ENCODE assay signal across 10 cellular contexts in the genomic region with DNA sequence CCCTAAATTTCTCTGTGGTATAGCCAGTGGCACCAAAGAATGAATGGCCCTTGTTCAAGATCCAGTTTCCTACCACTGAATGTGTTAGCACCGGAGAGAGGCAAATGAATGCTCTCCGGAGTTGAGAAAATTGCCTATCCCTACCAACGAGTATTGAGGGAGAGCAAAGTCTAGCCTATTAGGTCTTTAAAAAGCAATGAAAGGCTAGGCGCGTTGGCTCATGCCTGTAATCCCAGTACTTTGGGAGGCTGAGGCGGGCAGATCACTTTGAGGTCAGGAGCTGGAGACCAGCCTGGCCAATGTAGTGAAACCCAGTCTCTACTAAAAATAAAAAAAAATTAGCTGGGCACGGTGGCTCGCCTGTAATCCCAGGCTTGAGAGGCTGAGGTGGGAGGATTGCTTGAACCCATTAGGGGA. TPM values are rescaled to one million over a fixed set of nuclear protein-coding genes. Genes with fewer than 3 reads are reported as not detected.
DNase-seq lines count a peak whose midpoint lies in the region; ATAC-seq and TF ChIP-seq lines count a peak whose summit lies in the region.
"Had no signal": no experiment of that assay in that cellular context is flagged by ENCODE, and none has a peak within 500 bp of the region (broad histone marks: within the 10 kb centered on the region; RNA-seq: fewer than 3 reads in every experiment).

No MANE protein-coding gene starts in this region.

- H3K4me1 Mint-ChIP-seq in activated naive CD4-positive, alpha-beta T cell treated with anti-CD3 and anti-CD28 coated beads, Interleukin-2, amount 50 U/mL, for 24 hours = peaks cover 14% of the 10 kb centered on the region
- peaks cover 5% of the 10 kb centered on the region for H3K4me1 Mint-ChIP-seq in activated CD4-positive, alpha-beta memory T cell treated with anti-CD3 and anti-CD28 coated beads for 36 hours (ENCODE audit: low read depth)

- H3K9me3 ChIP-seq in iPS-20b (ENCODE audit: insufficient read depth, low read depth, low read length) (no peaks in the 10 kb centered on the region), thoracic aorta (no peaks in the 10 kb centered on the region)

- H3K4me3 Mint-ChIP-seq in activated naive CD4-positive, alpha-beta T cell treated with anti-CD3 and anti-CD28 coated beads, Interleukin-2, amount 50 U/mL, for 24 hours = peak overlapping the region; percentile 84
- H3K4me3 Mint-ChIP-seq in activated CD4-positive, alpha-beta memory T cell treated with anti-CD3 and anti-CD28 coated beads for 36 hours = peak overlapping the region; percentile 79

- no peak for TF ChIP-seq CTCF in thoracic aorta (IDR thresholded peaks at IDR 0.05)

- H3K4me3 ChIP-seq in iPS-20b (ENCODE audit: low read length) (peak overlapping the region; percentile 74; the same call in 1 of the 2 replicates), thoracic aorta (peak overlapping the region; percentile 83)

- no peak overlapping the region for H3K27ac Mint-ChIP-seq in activated naive CD4-positive, alpha-beta T cell treated with anti-CD3 and anti-CD28 coated beads, Interleukin-2, amount 50 U/mL, for 24 hours
- H3K27ac Mint-ChIP-seq in activated CD4-positive, alpha-beta memory T cell treated with anti-CD3 and anti-CD28 coated beads for 36 hours = no peak overlapping the region

- H3K27ac ChIP-seq in iPS-20b (ENCODE audit: low read length) = no peak overlapping the region
- no peak overlapping the region for H3K27ac ChIP-seq in thoracic aorta

- H3K36me3 ChIP-seq in iPS-20b (ENCODE audit: insufficient read depth, low read depth, low read length) (no peaks in the 10 kb centered on the region), thoracic aorta (no peaks in the 10 kb centered on the region)

- no peaks in the 10 kb centered on the region for H3K27me3 Mint-ChIP-seq in activated naive CD4-positive, alpha-beta T cell treated with anti-CD3 and anti-CD28 coated beads, Interleukin-2, amount 50 U/mL, for 24 hours
- no peaks in the 10 kb centered on the region for H3K27me3 Mint-ChIP-seq in activated CD4-positive, alpha-beta memory T cell treated with anti-CD3 and anti-CD28 coated beads for 36 hours

- POLR2A ChIA-PET in activated CD4-positive, alpha-beta memory T cell treated with anti-CD3 and anti-CD28 coated beads for 36 hours (lab: Charles Lee) = no interaction called here

- no peak for DNase-seq in activated naive CD4-positive, alpha-beta T cell treated with Interleukin-2 at 50 U/mL for 16 hours
- no peak for DNase-seq in activated CD4-positive, alpha-beta memory T cell treated with anti-CD3 and anti-CD28 coated beads for 36 hours
- no peak for DNase-seq in thoracic aorta (ENCODE audit: low spot score)
- no peak for DNase-seq in HCEC 1CT
- no peak for DNase-seq in stimulated activated CD4-positive, alpha-beta T cell treated with anti-CD3 and anti-CD28 coated beads, Interleukin-2, amount 100 ng/mL, for 48 hours

- intact Hi-C loops in activated CD4-positive, alpha-beta memory T cell treated with anti-CD3 and anti-CD28 coated beads for 36 hours (cut with micrococcal nuclease) = no loop called here

- CTCF ChIA-PET in activated CD4-positive, alpha-beta memory T cell treated with anti-CD3 and anti-CD28 coated beads for 36 hours (lab: Charles Lee) = interaction anchor here (2.3 kb wide), 1 partner anchor 11 kb away, joined by 6 read pairs; no protein-coding TSS in a partner anchor

- H3K9ac ChIP-seq in iPS-20b (ENCODE audit: low read depth, low read length) = peak overlapping the region; percentile 80; the same call in 1 of the 2 replicates

- H3K4me1 ChIP-seq in iPS-20b (ENCODE audit: insufficient read depth, low read length) (peaks cover 37% of the 10 kb centered on the region), thoracic aorta (ENCODE audit: control insufficient read depth in 1 of 2, low read depth in 2 of 2) (peaks cover 6 to 17% of the 10 kb centered on the region in 2 donors)

- H3K27me3 ChIP-seq in iPS-20b (ENCODE audit: insufficient read depth, low read length) (peaks cover 31% of the 10 kb centered on the region), thoracic aorta (replicated peaks; ENCODE audit: insufficient read depth) (no peaks in the 10 kb centered on the region)

- no peaks in the 10 kb centered on the region for H3K36me3 Mint-ChIP-seq in activated naive CD4-positive, alpha-beta T cell treated with anti-CD3 and anti-CD28 coated beads, Interleukin-2, amount 50 U/mL, for 24 hours
- H3K36me3 Mint-ChIP-seq in activated CD4-positive, alpha-beta memory T cell treated with anti-CD3 and anti-CD28 coated beads for 36 hours = no peaks in the 10 kb centered on the region

- H3K9me3 Mint-ChIP-seq in activated naive CD4-positive, alpha-beta T cell treated with anti-CD3 and anti-CD28 coated beads, Interleukin-2, amount 50 U/mL, for 24 hours = no peaks in the 10 kb centered on the region
- no peaks in the 10 kb centered on the region for H3K9me3 Mint-ChIP-seq in activated CD4-positive, alpha-beta memory T cell treated with anti-CD3 and anti-CD28 coated beads for 36 hours

- ATAC-seq in thoracic aorta (ENCODE audit: insufficient number of reproducible peaks, low FRiP score, low read depth) (no peak), GM19452 (IDR thresholded peaks at IDR 0.05; ENCODE audit: unreplicated experiment) (no peak)

RNA-seq across cellular contexts. Expression of gene RAB15, which starts 0.9 kb away (rescaled TPM):
- total RNA-seq in activated CD4-positive, alpha-beta memory T cell treated with anti-CD3 and anti-CD28 coated beads for 36 hours = 1 to 10 TPM; 4.8 to 5.3 TPM
- 1 to 10 TPM; 3.2 to 7.8 TPM for total RNA-seq in thoracic aorta

RNA-seq across cellular contexts. Expression of gene FNTB, which starts 13.7 kb away (rescaled TPM):
- 10 to 100 TPM in 1 of 2 experiments, 1 to 10 TPM in 1; 8.8 to 12.3 TPM for total RNA-seq in activated CD4-positive, alpha-beta memory T cell treated with anti-CD3 and anti-CD28 coated beads for 36 hours
- 10 to 100 TPM in 1 of 2 donors, 1 to 10 TPM in 1; 6.8 to 18.3 TPM for total RNA-seq in thoracic aorta

RNA-seq across cellular contexts. Expression of gene GPX2, which starts 30.5 kb away (rescaled TPM):
- total RNA-seq in activated CD4-positive, alpha-beta memory T cell treated with anti-CD3 and anti-CD28 coated beads for 36 hours = not detected
- 1 to 10 TPM in 1 of 2 donors, not detected in 1; 5.0 TPM for total RNA-seq in thoracic aorta
- total RNA-seq: posterior vena cava, RPMI7951 had no signal

RNA-seq across cellular contexts. Expression of gene CHURC1, which starts 58.8 kb away (rescaled TPM):
- 10 to 100 TPM; 61.7 to 62.6 TPM for total RNA-seq in activated CD4-positive, alpha-beta memory T cell treated with anti-CD3 and anti-CD28 coated beads for 36 hours
- 100 to 1,000 TPM; 115 to 128 TPM for total RNA-seq in thoracic aorta
